In the genomic region with DNA sequence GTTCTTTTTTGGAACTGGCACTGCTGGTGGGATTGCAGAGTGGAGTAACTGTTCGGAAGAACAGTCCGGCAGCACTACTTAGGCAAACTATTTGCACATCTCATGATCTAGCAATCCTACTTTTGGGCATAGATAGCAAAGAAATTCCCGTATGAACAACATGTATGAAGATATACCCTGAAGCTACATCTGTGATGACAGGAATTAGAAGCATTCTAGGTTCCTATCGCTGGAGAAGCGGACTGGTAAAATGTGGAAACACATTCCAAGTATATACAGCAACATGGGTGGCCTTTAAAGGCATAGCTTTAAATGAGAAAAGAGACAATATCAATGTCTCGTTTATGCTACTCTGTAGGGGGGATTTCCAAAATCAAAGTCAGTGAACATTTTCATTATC, we compare ENCODE assay signal across 8 cellular contexts. TPM values are rescaled to one million over a fixed set of nuclear protein-coding genes. Genes with fewer than 3 reads are reported as not detected.
DNase-seq lines count a peak whose midpoint lies in the region; ATAC-seq and TF ChIP-seq lines count a peak whose summit lies in the region.

No MANE protein-coding gene starts in this region.

- H3K4me3 ChIP-seq in PC-9 (no peak overlapping the region), epithelial cell of proximal tubule (ENCODE audit: low read depth, low read length) (peak overlapping the region; percentile 27), rectal smooth muscle tissue (ENCODE audit: low read length) (peak overlapping the region; percentile 47)

- no TSS peak for BruUV-seq in PC-9 (replicated peaks; lab: Mats Ljungman, UMichigan)

- CTCF ChIA-PET in PC-9 (lab: Charles Lee) = no interaction called here

- no peaks in the 10 kb centered on the region for H3F3A ChIP-seq in PC-9 (ENCODE audit: insufficient read depth, low read depth)

- H3K36me3 ChIP-seq in PC-9 (ENCODE audit: low read depth) = peaks cover 28% of the 10 kb centered on the region
- peaks cover 4% of the 10 kb centered on the region for H3K36me3 ChIP-seq in rectal smooth muscle tissue (ENCODE audit: control insufficient read depth, insufficient read depth, low read length)

- DNase-seq in EH (ENCODE audit: low read depth) (peak; percentile 64), PC-9 (no peak), epithelial cell of proximal tubule (ENCODE audit: low read depth) (no peak), NOMO-1 treated with DMSO at 0.1 percent for 48 hours (lab: John Stamatoyannopoulos, UW; ENCODE audit: unreplicated experiment) (no peak), NCI-H2029 (lab: John Stamatoyannopoulos, UW) (no peak)

- no peak overlapping the region for H2AFZ ChIP-seq in PC-9

- H3K9me2 ChIP-seq in PC-9 (ENCODE audit: insufficient read depth) = no peaks in the 10 kb centered on the region

- H3K79me2 ChIP-seq in PC-9 (ENCODE audit: low read depth) = peaks cover 76% of the 10 kb centered on the region

- TF ChIP-seq CTCF in PC-9 (conservative IDR thresholded peaks at IDR 0.05) = no peak
- TF ChIP-seq CTCF in epithelial cell of proximal tubule (conservative IDR thresholded peaks at IDR 0.05; ENCODE audit: low read depth, low read length) = no peak

- H3K9ac ChIP-seq in rectal smooth muscle tissue (ENCODE audit: low read length) = no peak overlapping the region

- H4K20me1 ChIP-seq in PC-9 (ENCODE audit: insufficient read depth) = peaks cover 31% of the 10 kb centered on the region

- H3K27me3 ChIP-seq in PC-9 (ENCODE audit: insufficient read depth, low read depth) (no peaks in the 10 kb centered on the region), rectal smooth muscle tissue (ENCODE audit: control insufficient read depth, insufficient read depth, low read length) (no peaks in the 10 kb centered on the region)

- H3K4me2 ChIP-seq in PC-9 = 0 out of 2 replicates have a peak overlapping the region, but pooled peaks have one; percentile 92

- H3K27ac ChIP-seq in PC-9 (no peak overlapping the region), rectal smooth muscle tissue (ENCODE audit: low read depth, low read length) (peak overlapping the region; percentile 12)

- POLR2A ChIA-PET in PC-9 (lab: Charles Lee; ENCODE audit: unreplicated experiment) = no interaction called here

- no peaks in the 10 kb centered on the region for H3K9me3 ChIP-seq in PC-9 (ENCODE audit: insufficient read depth, low read depth)

- H3K4me1 ChIP-seq in PC-9 (replicated peaks; ENCODE audit: insufficient read depth) = peaks cover 24% of the 10 kb centered on the region
- peaks cover 21% of the 10 kb centered on the region for H3K4me1 ChIP-seq in rectal smooth muscle tissue (ENCODE audit: control insufficient read depth, insufficient read depth, low read length)

- intact Hi-C loops in PC-9 (cut with micrococcal nuclease; ENCODE audit: unreplicated experiment) = loop anchor here (5.0 kb wide), 1 partner anchor 295 kb away; a partner anchor contains a TSS

- ATAC-seq in HG03354 (IDR thresholded peaks at IDR 0.05; ENCODE audit: poor library complexity, severe bottlenecking, unreplicated experiment) (no peak), HG03045 (IDR thresholded peaks at IDR 0.05; ENCODE audit: unreplicated experiment) (no peak)

RNA-seq across cellular contexts. Expression of a gene that starts 3.1 kb away (rescaled TPM):
- total RNA-seq in PC-9 (2021) (53.2 and 54.2 TPM in 2 replicates), epithelial cell of proximal tubule (18.6 and 27.0 TPM in 2 replicates)

RNA-seq across cellular contexts. Expression of a gene that starts 3.3 kb away (rescaled TPM):
- 36.8 and 53.7 TPM in 2 replicates for total RNA-seq in PC-9 (2021)
- 56.4 and 66.9 TPM in 2 replicates for total RNA-seq in epithelial cell of proximal tubule

RNA-seq across cellular contexts. Expression of a gene that starts 26.0 kb away (rescaled TPM):
- total RNA-seq in PC-9 (2021) = not detected in 2 replicates
- total RNA-seq in epithelial cell of proximal tubule = 0.07 and 0.17 TPM in 2 replicates
